Comparison of ENCODE assay signal across 8 cellular contexts in the genomic region with DNA sequence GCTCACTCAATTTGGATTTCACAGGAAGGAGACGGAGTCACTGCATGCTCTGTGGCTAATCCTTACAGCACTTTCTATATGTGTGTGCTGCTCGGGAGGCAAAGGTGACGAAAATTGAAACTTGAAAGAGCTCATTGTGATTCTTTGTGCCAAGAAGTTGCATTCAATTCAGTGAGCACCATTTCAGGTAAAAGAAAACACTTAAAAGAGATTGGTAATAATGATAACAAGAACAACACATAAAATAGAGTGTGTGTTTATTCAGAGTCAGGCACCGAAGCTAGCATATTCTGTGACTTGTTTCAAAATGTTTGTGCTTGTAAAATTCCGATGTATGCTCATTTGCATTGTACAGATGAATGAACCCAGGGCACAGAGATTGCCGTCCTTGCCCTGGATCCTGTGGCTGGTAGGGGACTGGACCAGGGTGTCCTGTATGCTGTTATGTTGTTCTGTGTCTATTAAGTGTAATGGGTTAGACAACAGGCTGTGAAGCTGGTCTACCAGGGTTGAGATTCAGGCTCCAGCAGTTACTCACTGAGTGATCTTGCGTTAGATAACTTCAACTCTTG.
DNase-seq lines count a peak whose midpoint lies in the region; ATAC-seq and TF ChIP-seq lines count a peak whose summit lies in the region.

No MANE protein-coding gene starts in this region.

- no peaks in the 10 kb centered on the region for H3K9me3 Mint-ChIP-seq in stimulated activated effector memory CD8-positive, alpha-beta T cell treated with anti-CD3 and anti-CD28 coated beads, Interleukin-12 subunit alpha, Interleukin-12 subunit beta, amount 100 ng/mL, for 72 hours

- H3K36me3 Mint-ChIP-seq in stimulated activated effector memory CD8-positive, alpha-beta T cell treated with anti-CD3 and anti-CD28 coated beads, Interleukin-12 subunit alpha, Interleukin-12 subunit beta, amount 100 ng/mL, for 72 hours, result no peaks in the 10 kb centered on the region

- peak overlapping the region; percentile 79 for H3K27ac Mint-ChIP-seq in stimulated activated effector memory CD8-positive, alpha-beta T cell treated with anti-CD3 and anti-CD28 coated beads, Interleukin-12 subunit alpha, Interleukin-12 subunit beta, amount 100 ng/mL, for 72 hours

- peak; percentile 88 for ATAC-seq in GM21576 (IDR thresholded peaks at IDR 0.05; ENCODE audit: unreplicated experiment)
- peak; percentile 88 for ATAC-seq in HG03442 (IDR thresholded peaks at IDR 0.05; ENCODE audit: unreplicated experiment)
- ATAC-seq in stimulated activated effector memory CD8-positive, alpha-beta T cell treated with anti-CD3 and anti-CD28 coated beads, Interleukin-12 subunit alpha, Interleukin-12 subunit beta, amount 100 ng/mL, for 72 hours, result peak; percentile 93

- no peaks in the 10 kb centered on the region for H3K9me3 ChIP-seq in uterus

- no peak for TF ChIP-seq POLR2A in uterus (IDR thresholded peaks at IDR 0.05)

- intact Hi-C loops in uterus (cut with DNase I; ENCODE audit: low total_unique reads), result no loop called here

- peaks cover 41% of the 10 kb centered on the region for H3K4me1 Mint-ChIP-seq in stimulated activated effector memory CD8-positive, alpha-beta T cell treated with anti-CD3 and anti-CD28 coated beads, Interleukin-12 subunit alpha, Interleukin-12 subunit beta, amount 100 ng/mL, for 72 hours

- H3K4me3 ChIP-seq in uterus, result no peak overlapping the region

- H3K4me3 Mint-ChIP-seq in stimulated activated effector memory CD8-positive, alpha-beta T cell treated with anti-CD3 and anti-CD28 coated beads, Interleukin-12 subunit alpha, Interleukin-12 subunit beta, amount 100 ng/mL, for 72 hours, result peak overlapping the region; percentile 53

- H3K36me3 ChIP-seq in uterus, result no peaks in the 10 kb centered on the region

- no peak for TF ChIP-seq CTCF in uterus (IDR thresholded peaks at IDR 0.05)

- no peak overlapping the region for H3K27ac ChIP-seq in uterus

- no peaks in the 10 kb centered on the region for H3K27me3 ChIP-seq in uterus

- no peaks in the 10 kb centered on the region for H3K4me1 ChIP-seq in uterus

- peak; percentile 19 for DNase-seq in activated naive CD4-positive, alpha-beta T cell treated with Interleukin-2 at 50 U/mL for 16 hours
- DNase-seq in activated naive CD4-positive, alpha-beta T cell treated with anti-CD3 and anti-CD28 coated beads, Interleukin-2, amount 50 U/mL, for 16 hours, result no peak
- peak in 1 of 2 donors; percentile 71 for DNase-seq in stimulated activated effector memory CD8-positive, alpha-beta T cell treated with anti-CD3 and anti-CD28 coated beads, Interleukin-12 subunit alpha, Interleukin-12 subunit beta, amount 100 ng/mL, for 72 hours (ENCODE audit: low spot score in 2 of 2)
- DNase-seq in uterus (no peak), NCI-H1930 (lab: John Stamatoyannopoulos, UW) (no peak), EL (no peak)
